8 cellular contexts compared by ENCODE assay signal in genomic region chr1:154272217-154272998, GRCh38. TPM values are rescaled to one million over a fixed set of nuclear protein-coding genes. Genes with fewer than 3 reads are reported as not detected.
DNase-seq lines count a peak whose midpoint lies in the region; ATAC-seq and TF ChIP-seq lines count a peak whose summit lies in the region.

Gene HAX1 (plus strand): TSS chr1:154272629. CDS start chr1:154272724, 95 bp downstream.

- H3K27ac ChIP-seq in heart left ventricle: peak within 1 kb of the TSS; percentile 69 to 97 (median 88)
- peak within 1 kb of the TSS; percentile 90 for H3K27ac ChIP-seq in upper lobe of right lung

- peak within 1 kb of the TSS; percentile 98 for H3K9ac ChIP-seq in adipocyte (ENCODE audit: low read length)

- DNase-seq in NCI-H1417 (lab: John Stamatoyannopoulos, UW) (peak; percentile 96 to 99 (median 96)), SW480 (ENCODE audit: low spot score) (peak; percentile 95), adipocyte (ENCODE audit: low read depth) (peak; percentile 95), heart left ventricle (peak; percentile 91 to 95 (median 94)), posterior cingulate gyrus (peak; percentile 83 to 97 (median 90)), upper lobe of right lung (peak; percentile 96)

- H3K4me1 ChIP-seq in adipocyte (ENCODE audit: control insufficient read depth, insufficient read depth, low read length) (peaks cover 9% of the 10 kb centered on the region), heart left ventricle (peaks cover 0 to 22% (median 12%) of the 10 kb centered on the region in 12 donors), upper lobe of right lung (peaks cover 10% of the 10 kb centered on the region)

- H3K4me3 ChIP-seq in adipocyte (ENCODE audit: low read length) (peak within 1 kb of the TSS; percentile 98), heart left ventricle (peak within 1 kb of the TSS; percentile 45 to 99 (median 82)), upper lobe of right lung (peak within 1 kb of the TSS; percentile 90)

- H3K27me3 ChIP-seq in adipocyte (replicated peaks; ENCODE audit: control insufficient read depth, insufficient read depth, low read length): no peaks in the 10 kb centered on the region
- H3K27me3 ChIP-seq in heart left ventricle: no peaks in the 10 kb centered on the region
- no peaks in the 10 kb centered on the region for H3K27me3 ChIP-seq in upper lobe of right lung

- H3K9me3 ChIP-seq in adipocyte (ENCODE audit: control insufficient read depth, low read length) (no peaks in the 10 kb centered on the region), heart left ventricle (no peaks in the 10 kb centered on the region), upper lobe of right lung (no peaks in the 10 kb centered on the region)

- peak in 1 of 2 donors; percentile 63 for TF ChIP-seq POLR2A in heart left ventricle (IDR thresholded peaks at IDR 0.05)

- intact Hi-C loops in heart left ventricle (cut with DNase I): loop anchor here in 8 of 10 donors (1.0 to 10.0 kb wide), 14 partner anchors 40 to 478 kb away; partner anchors contain the start of genes ATP8B2 (in 2 of the 8), RPS27 (in 2 of the 8) and UBAP2L (in 1 of the 8)
- intact Hi-C loops in posterior cingulate gyrus (cut with DNase I): loop anchor here (5.0 kb wide), 2 partner anchors 50 to 75 kb away; partner anchors contain the start of gene UBAP2L
- intact Hi-C loops in upper lobe of right lung (cut with DNase I): no loop called here

- TF ChIP-seq CTCF in GM12872 (IDR thresholded peaks at IDR 0.05; ENCODE audit: insufficient read depth, low read depth, low read length) (peak; percentile 84), heart left ventricle (IDR thresholded peaks at IDR 0.05) (peak; percentile 61 to 96 (median 80)), upper lobe of right lung (IDR thresholded peaks at IDR 0.05) (peak; percentile 76)

- ATAC-seq in HG02759 (IDR thresholded peaks at IDR 0.05; ENCODE audit: unreplicated experiment): peak; percentile 86
- ATAC-seq in heart left ventricle: peak; percentile 90 to 95 (median 93)
- peak; percentile 96 for ATAC-seq in upper lobe of right lung

- H3K36me3 ChIP-seq in adipocyte (ENCODE audit: control insufficient read depth, insufficient read depth, low read length, severe bottlenecking): peaks cover 46% of the 10 kb centered on the region
- H3K36me3 ChIP-seq in heart left ventricle: peaks cover 0 to 71% (median 68%) of the 10 kb centered on the region in 9 donors
- peaks cover 53% of the 10 kb centered on the region for H3K36me3 ChIP-seq in upper lobe of right lung

- WGBS in heart left ventricle, 4 donors: 0 to 1% (median 1%) methylated on average over 46 to 47 of the region's 47 CpGs

RNA-seq across cellular contexts. Expression of gene HAX1, which starts in this region (rescaled TPM):
- total RNA-seq in heart left ventricle (100 to 1,000 TPM; 127 to 230 (median 165) TPM), upper lobe of right lung (78.2 TPM)
- polyA plus RNA-seq in heart left ventricle: 100 to 1,000 TPM; 156 to 308 TPM

Comparison
In these comparisons a context has a peak if more than half of its experiments do, and no peak if none do; other contexts are left out.
1. Peak in every context shown above with its lines: DNase-seq, ATAC-seq, H3K4me3 ChIP-seq and H3K27ac ChIP-seq.